Comparison of ENCODE assay signal across 8 cellular contexts in the genomic region with DNA sequence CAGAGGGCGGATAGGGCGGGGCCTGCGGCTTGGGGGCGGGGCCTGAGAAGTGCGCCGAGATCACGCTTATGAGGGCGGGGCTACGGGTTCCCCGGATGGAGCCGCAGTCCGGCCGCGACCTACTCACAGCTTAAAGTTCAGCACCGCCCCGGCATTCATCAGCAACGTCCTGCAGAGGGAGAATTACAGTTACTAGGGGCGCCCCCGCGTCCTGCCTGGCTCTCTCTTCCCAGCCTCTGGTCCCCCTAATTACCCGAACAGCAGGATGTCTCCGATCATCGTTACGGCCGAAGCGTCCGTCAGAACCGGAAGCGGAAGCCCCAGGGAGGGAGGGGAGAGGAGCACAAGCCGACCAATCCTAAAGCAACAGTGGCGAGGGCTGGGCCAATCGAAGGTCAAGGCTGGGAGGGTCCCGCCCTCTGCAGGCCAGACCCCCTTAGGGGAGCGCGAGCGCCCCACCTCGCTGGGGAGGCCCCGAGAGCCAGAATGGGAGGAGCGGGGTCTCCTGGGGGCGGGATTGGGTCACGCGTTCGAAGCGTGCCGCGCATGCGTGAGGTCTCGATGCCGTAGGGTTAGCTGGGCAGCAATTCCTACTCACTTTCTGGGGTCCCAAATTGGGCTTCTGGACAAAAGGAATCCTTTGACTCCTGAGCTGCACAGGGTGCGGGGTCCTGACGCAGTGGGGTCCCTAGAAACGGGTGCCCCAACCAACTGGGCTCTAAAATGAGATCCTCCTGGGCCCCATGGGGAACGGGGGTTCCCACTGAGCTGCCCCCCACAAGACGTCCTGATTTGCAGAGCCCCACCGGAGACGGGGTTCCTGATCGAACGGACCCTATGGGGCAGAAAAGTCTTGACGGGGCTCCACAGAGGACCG. TPM values are rescaled to one million over a fixed set of nuclear protein-coding genes. Genes with fewer than 3 reads are reported as not detected.
DNase-seq lines count a peak whose midpoint lies in the region; ATAC-seq and TF ChIP-seq lines count a peak whose summit lies in the region.

A gene (minus strand): TSS at position 313 of the 877 bp plus-strand sequence. CDS start 34 bp downstream, at position 279.

- peak within 1 kb of the TSS; percentile 100 for H3K4me3 Mint-ChIP-seq in CD4-positive, alpha-beta T cell
- peak within 1 kb of the TSS; percentile 93 for H3K4me3 Mint-ChIP-seq in activated CD4-positive, alpha-beta memory T cell treated with anti-CD3 and anti-CD28 coated beads for 36 hours

- TF ChIP-seq CTCF in CD4-positive, alpha-beta T cell (IDR thresholded peaks at IDR 0.05), result no peak
- TF ChIP-seq CTCF in dorsolateral prefrontal cortex (IDR thresholded peaks at IDR 0.05 in 54 of 56, conservative IDR thresholded peaks at IDR 0.05 in 2 of 56; ENCODE audit: low read depth in 1 of 56, partially characterized antibody in 56 of 56), result peak in 55 of 56 donors; percentile 9 to 75 (median 60)
- TF ChIP-seq CTCF in liver (IDR thresholded peaks at IDR 0.05; ENCODE audit: low read depth, low read length, missing input control), result no peak

- DNase-seq in CD4-positive, alpha-beta T cell, result peak; percentile 97 to 99 (median 98)
- DNase-seq in NCI-H82 treated with DMSO at 0.1 percent for 48 hours (lab: John Stamatoyannopoulos, UW; ENCODE audit: unreplicated experiment) (peak; percentile 98), dorsolateral prefrontal cortex (peak; percentile 95 to 99 (median 98))
- DNase-seq in activated CD4-positive, alpha-beta memory T cell treated with anti-CD3 and anti-CD28 coated beads for 36 hours, result peak; percentile 99
- DNase-seq in stimulated activated CD4-positive, alpha-beta T cell treated with anti-CD3 and anti-CD28 coated beads, Interleukin-4, amount 100 ng/mL, for 24 hours, result peak; percentile 99

- 1% methylated on average over 60 of the region's 60 CpGs for WGBS in liver

- peaks cover 44% of the 10 kb centered on the region for H3K36me3 Mint-ChIP-seq in CD4-positive, alpha-beta T cell (ENCODE audit: low read depth)
- H3K36me3 Mint-ChIP-seq in activated CD4-positive, alpha-beta memory T cell treated with anti-CD3 and anti-CD28 coated beads for 36 hours, result peaks cover 25% of the 10 kb centered on the region

- H3K27me3 ChIP-seq in CD4-positive, alpha-beta T cell (ENCODE audit: control insufficient read depth, insufficient read depth, low read length), result no peaks in the 10 kb centered on the region
- H3K27me3 ChIP-seq in dorsolateral prefrontal cortex (no peaks in the 10 kb centered on the region), liver (ENCODE audit: control insufficient read depth in 4 of 4, insufficient read depth in 4 of 4, low read length in 3 of 4) (no peaks in the 10 kb centered on the region)

- POLR2A ChIA-PET in CD4-positive, alpha-beta T cell (lab: Charles Lee), result interaction anchor here (0.6 to 3.5 kb wide), 21 partner anchors 8 to 1280 kb away, joined by 3 to 25 read pairs (median 4); a partner anchor contains a TSS
- POLR2A ChIA-PET in activated CD4-positive, alpha-beta memory T cell treated with anti-CD3 and anti-CD28 coated beads for 36 hours (lab: Charles Lee), result interaction anchor here (0.6 to 3.0 kb wide), 5 partner anchors 23 to 117 kb away, joined by 3 to 10 read pairs (median 5); no protein-coding TSS in a partner anchor

- H3K9me3 Mint-ChIP-seq in CD4-positive, alpha-beta T cell, result no peaks in the 10 kb centered on the region
- H3K9me3 Mint-ChIP-seq in activated CD4-positive, alpha-beta memory T cell treated with anti-CD3 and anti-CD28 coated beads for 36 hours, result no peaks in the 10 kb centered on the region

- peak within 1 kb of the TSS; percentile 98 for H3K27ac Mint-ChIP-seq in CD4-positive, alpha-beta T cell
- H3K27ac Mint-ChIP-seq in activated CD4-positive, alpha-beta memory T cell treated with anti-CD3 and anti-CD28 coated beads for 36 hours, result peak within 1 kb of the TSS; percentile 95

- peaks cover 0 to 34% (median 21%) of the 10 kb centered on the region in 4 donors for H3K4me1 ChIP-seq in liver (ENCODE audit: control insufficient read depth in 4 of 4, insufficient read depth in 4 of 4, low read length in 3 of 4)

- intact Hi-C loops in CD4-positive, alpha-beta T cell (cut with DNase I, micrococcal nuclease), result loop anchor here (1.0 to 2.0 kb wide), 5 partner anchors 32 to 169 kb away; a partner anchor contains a TSS
- intact Hi-C loops in activated CD4-positive, alpha-beta memory T cell treated with anti-CD3 and anti-CD28 coated beads for 36 hours (cut with micrococcal nuclease), result loop anchor here (1.0 to 5.0 kb wide), 5 partner anchors 32 to 1087 kb away; a partner anchor contains a TSS
- intact Hi-C loops in dorsolateral prefrontal cortex (cut with DNase I), result loop anchor here (2.0 to 5.0 kb wide), 2 partner anchors 31 to 33 kb away; a partner anchor contains a TSS

- peaks cover 50% of the 10 kb centered on the region for H3K4me1 Mint-ChIP-seq in CD4-positive, alpha-beta T cell (ENCODE audit: low read depth)
- peaks cover 28% of the 10 kb centered on the region for H3K4me1 Mint-ChIP-seq in activated CD4-positive, alpha-beta memory T cell treated with anti-CD3 and anti-CD28 coated beads for 36 hours (ENCODE audit: low read depth)

- H3K27ac ChIP-seq in CD4-positive, alpha-beta T cell (ENCODE audit: low read depth, low read length), result peak within 1 kb of the TSS; percentile 75
- H3K27ac ChIP-seq in dorsolateral prefrontal cortex (peak within 1 kb of the TSS; percentile 80 to 100 (median 95)), liver (ENCODE audit: low read depth in 1 of 2, low read length in 2 of 2) (peak within 1 kb of the TSS; percentile 84 to 98)

- H3K4me3 ChIP-seq in dorsolateral prefrontal cortex, result peak within 1 kb of the TSS; percentile 65 to 97 (median 87)
- peak within 1 kb of the TSS; percentile 75 to 95 (median 86) for H3K4me3 ChIP-seq in liver (ENCODE audit: low read depth in 1 of 3, low read length in 3 of 3)

- H3K27me3 Mint-ChIP-seq in CD4-positive, alpha-beta T cell, result no peaks in the 10 kb centered on the region
- H3K27me3 Mint-ChIP-seq in activated CD4-positive, alpha-beta memory T cell treated with anti-CD3 and anti-CD28 coated beads for 36 hours, result peaks cover 2% of the 10 kb centered on the region

- CTCF ChIA-PET in CD4-positive, alpha-beta T cell (lab: Charles Lee), result interaction anchor here (0.6 to 1.9 kb wide), 3 partner anchors 22 to 119 kb away, joined by 3 to 6 read pairs (median 3); no protein-coding TSS in a partner anchor
- CTCF ChIA-PET in activated CD4-positive, alpha-beta memory T cell treated with anti-CD3 and anti-CD28 coated beads for 36 hours (lab: Charles Lee), result interaction anchor here (1.0 to 1.8 kb wide), 2 partner anchors 31 to 65 kb away, joined by 3 to 4 read pairs; no protein-coding TSS in a partner anchor

- ATAC-seq in CD4-positive, alpha-beta T cell (ENCODE audit: poor library complexity), result peak; percentile 96
- peak; percentile 74 for ATAC-seq in GM19438 (IDR thresholded peaks at IDR 0.05; ENCODE audit: low read depth, unreplicated experiment)
- ATAC-seq in HG03575 (IDR thresholded peaks at IDR 0.05; ENCODE audit: extremely low read depth, insufficient number of reproducible peaks, low FRiP score, unreplicated experiment), result peak; percentile 58

- peak within 1 kb of the TSS; percentile 75 to 97 for H3K9ac ChIP-seq in liver (ENCODE audit: low read depth in 1 of 2, low read length in 2 of 2)

- TF ChIP-seq RAD21 in liver (IDR thresholded peaks at IDR 0.05), result peak; percentile 14 to 25

- H3K9me3 ChIP-seq in CD4-positive, alpha-beta T cell (ENCODE audit: control insufficient read depth, low read length), result no peaks in the 10 kb centered on the region
- no peaks in the 10 kb centered on the region for H3K9me3 ChIP-seq in liver (ENCODE audit: control insufficient read depth in 4 of 4, low read length in 3 of 4)

- peaks cover 3 to 19% (median 8%) of the 10 kb centered on the region in 4 donors for H3K36me3 ChIP-seq in liver (ENCODE audit: control insufficient read depth in 4 of 4, insufficient read depth in 3 of 4, low read depth in 1 of 4, low read length in 3 of 4)

TF ChIP-seq in liver, 16 proteins besides CTCF, POLR2A, EP300 and RAD21 (continues in another document):
- TF ChIP-seq, protein P1, sequence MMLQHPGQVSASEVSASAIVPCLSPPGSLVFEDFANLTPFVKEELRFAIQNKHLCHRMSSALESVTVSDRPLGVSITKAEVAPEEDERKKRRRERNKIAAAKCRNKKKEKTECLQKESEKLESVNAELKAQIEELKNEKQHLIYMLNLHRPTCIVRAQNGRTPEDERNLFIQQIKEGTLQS (IDR thresholded peaks at IDR 0.05), result no peak
- TF ChIP-seq, protein P2, sequence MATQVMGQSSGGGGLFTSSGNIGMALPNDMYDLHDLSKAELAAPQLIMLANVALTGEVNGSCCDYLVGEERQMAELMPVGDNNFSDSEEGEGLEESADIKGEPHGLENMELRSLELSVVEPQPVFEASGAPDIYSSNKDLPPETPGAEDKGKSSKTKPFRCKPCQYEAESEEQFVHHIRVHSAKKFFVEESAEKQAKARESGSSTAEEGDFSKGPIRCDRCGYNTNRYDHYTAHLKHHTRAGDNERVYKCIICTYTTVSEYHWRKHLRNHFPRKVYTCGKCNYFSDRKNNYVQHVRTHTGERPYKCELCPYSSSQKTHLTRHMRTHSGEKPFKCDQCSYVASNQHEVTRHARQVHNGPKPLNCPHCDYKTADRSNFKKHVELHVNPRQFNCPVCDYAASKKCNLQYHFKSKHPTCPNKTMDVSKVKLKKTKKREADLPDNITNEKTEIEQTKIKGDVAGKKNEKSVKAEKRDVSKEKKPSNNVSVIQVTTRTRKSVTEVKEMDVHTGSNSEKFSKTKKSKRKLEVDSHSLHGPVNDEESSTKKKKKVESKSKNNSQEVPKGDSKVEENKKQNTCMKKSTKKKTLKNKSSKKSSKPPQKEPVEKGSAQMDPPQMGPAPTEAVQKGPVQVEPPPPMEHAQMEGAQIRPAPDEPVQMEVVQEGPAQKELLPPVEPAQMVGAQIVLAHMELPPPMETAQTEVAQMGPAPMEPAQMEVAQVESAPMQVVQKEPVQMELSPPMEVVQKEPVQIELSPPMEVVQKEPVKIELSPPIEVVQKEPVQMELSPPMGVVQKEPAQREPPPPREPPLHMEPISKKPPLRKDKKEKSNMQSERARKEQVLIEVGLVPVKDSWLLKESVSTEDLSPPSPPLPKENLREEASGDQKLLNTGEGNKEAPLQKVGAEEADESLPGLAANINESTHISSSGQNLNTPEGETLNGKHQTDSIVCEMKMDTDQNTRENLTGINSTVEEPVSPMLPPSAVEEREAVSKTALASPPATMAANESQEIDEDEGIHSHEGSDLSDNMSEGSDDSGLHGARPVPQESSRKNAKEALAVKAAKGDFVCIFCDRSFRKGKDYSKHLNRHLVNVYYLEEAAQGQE (IDR thresholded peaks at IDR 0.05), result peak; percentile 91
- TF ChIP-seq, protein P3, sequence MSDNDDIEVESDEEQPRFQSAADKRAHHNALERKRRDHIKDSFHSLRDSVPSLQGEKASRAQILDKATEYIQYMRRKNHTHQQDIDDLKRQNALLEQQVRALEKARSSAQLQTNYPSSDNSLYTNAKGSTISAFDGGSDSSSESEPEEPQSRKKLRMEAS (IDR thresholded peaks at IDR 0.05), result peak; percentile 82
- TF ChIP-seq NR2F2 (IDR thresholded peaks at IDR 0.05) (peak; percentile 87), FOXA2 (IDR thresholded peaks at IDR 0.05) (no peak), JUND (IDR thresholded peaks at IDR 0.05) (no peak)

RNA-seq across cellular contexts. Expression of the gene that starts here (rescaled TPM):
- total RNA-seq in CD4-positive, alpha-beta T cell, result 10 to 100 TPM; 44.3 to 47.4 TPM
- total RNA-seq in activated CD4-positive, alpha-beta memory T cell treated with anti-CD3 and anti-CD28 coated beads for 36 hours, result 10 to 100 TPM; 50.5 to 50.9 TPM
- total RNA-seq in dorsolateral prefrontal cortex (10 to 100 TPM; 55.9 to 95.0 (median 72.6) TPM), liver (10 to 100 TPM; 35.2 to 50.1 TPM)
- 10 to 100 TPM; 43.6 to 81.8 TPM for polyA plus RNA-seq in liver

Comparison
In these comparisons a context has a peak if more than half of its experiments do, and no peak if none do; other contexts are left out.
1. Peak in every context shown above with its lines: DNase-seq, ATAC-seq, H3K4me3 ChIP-seq and H3K27ac ChIP-seq.
2. CTCF ChIP-seq: peak in dorsolateral prefrontal cortex (55 of 56); none in CD4-positive, alpha-beta T cell (single experiment) and liver (single experiment).